In genomic region chr17:51103050-51103449, GRCh38 we compare ENCODE assay signal across 21 cellular contexts. TPM values are rescaled to one million over a fixed set of nuclear protein-coding genes. Genes with fewer than 3 reads are reported as not detected.
DNase-seq lines count a peak whose midpoint lies in the region; ATAC-seq and TF ChIP-seq lines count a peak whose summit lies in the region.
"Had no signal": no experiment of that assay in that cellular context is flagged by ENCODE, and none has a peak within 500 bp of the region (broad histone marks: within the 10 kb centered on the region; RNA-seq: fewer than 3 reads in every experiment).

No MANE protein-coding gene starts in this region.

- H3K36me3 Mint-ChIP-seq in stimulated activated effector memory CD8-positive, alpha-beta T cell treated with anti-CD3 and anti-CD28 coated beads, Interleukin-12 subunit alpha, Interleukin-12 subunit beta, amount 100 ng/mL, for 72 hours = peaks cover 18% of the 10 kb centered on the region

- POLR2A ChIA-PET in Panc1 (lab: Charles Lee) = interaction anchor here (0.6 kb wide), 1 partner anchor 17 kb away, joined by 3 read pairs; no protein-coding TSS in a partner anchor

- TF ChIP-seq EP300 in esophagus muscularis mucosa (IDR thresholded peaks at IDR 0.05) = no peak

- CTCF ChIA-PET in Panc1 (lab: Charles Lee) = no interaction called here

- H3K27ac Mint-ChIP-seq in stimulated activated effector memory CD8-positive, alpha-beta T cell treated with anti-CD3 and anti-CD28 coated beads, Interleukin-12 subunit alpha, Interleukin-12 subunit beta, amount 100 ng/mL, for 72 hours = peak overlapping the region; percentile 2
- H3K27ac Mint-ChIP-seq: activated B cell treated with CpG ODN at 0.5 μM for 24 hours; activated CD8-positive, alpha-beta T cell treated with anti-CD3 and anti-CD28 coated beads for 36 hours; activated naive CD4-positive, alpha-beta T cell treated with anti-CD3 and anti-CD28 coated beads, Interleukin-2, amount 10 ng/mL, durations not matched to agents 7 days and 5 days; stimulated activated naive CD8-positive, alpha-beta T cell treated with anti-CD3 and anti-CD28 coated beads, Interleukin-15, Interleukin-2, amounts not matched to agents 100 ng/mL and 50 ng/mL, for 24 hours; T-helper 2 cell treated with Interferon-gamma antibody and Interleukin-4, amounts not matched to agents 5 μg/mL and 100 μg/mL, for 36 hours had no signal

- TSS peak; percentile 50 for BruUV-seq in Panc1 (replicated peaks; lab: Mats Ljungman, UMichigan)

- DNase-seq in Panc1 (ENCODE audit: low read depth, low spot score) (no peak), esophagus muscularis mucosa (ENCODE audit: extremely low spot score) (no peak), right lobe of liver (no peak), NCI-H187 treated with DMSO at 0.1 percent for 48 hours (lab: John Stamatoyannopoulos, UW) (no peak), cerebellar cortex (ENCODE audit: low spot score) (no peak)
- no peak for DNase-seq in stimulated activated effector memory CD8-positive, alpha-beta T cell treated with anti-CD3 and anti-CD28 coated beads, Interleukin-12 subunit alpha, Interleukin-12 subunit beta, amount 100 ng/mL, for 72 hours (ENCODE audit: low spot score in 2 of 2)
- DNase-seq: activated B cell treated with CpG ODN at 0.5 μM for 24 hours; activated CD8-positive, alpha-beta T cell treated with anti-CD3 and anti-CD28 coated beads for 36 hours; activated naive CD4-positive, alpha-beta T cell treated with anti-CD3 and anti-CD28 coated beads, Interleukin-2, amount 10 ng/mL, durations not matched to agents 7 days and 5 days; activated T-cell treated with anti-CD3 and anti-CD28 coated beads, Interleukin-2, amount 50 U/mL, for 1 hour; cortex of kidney; gastrocnemius medialis; left ventricle myocardium superior; NCI-H1436 treated with DMSO at 0.1 percent for 48 hours; stimulated activated CD4-positive, alpha-beta T cell treated with anti-CD3 and anti-CD28 coated beads, Interleukin-1b, Interleukin-23, amount 100 ng/mL, for 48 hours; trophoblast cell had no signal

- in situ Hi-C loops in Panc1 (cut with HindIII; ENCODE audit: low pct_unique_long_range_greater_than_20kb, low sequenced_read_pairs) = no loop called here

- H3K36me3 ChIP-seq in Panc1 (ENCODE audit: control insufficient read depth, insufficient read depth, low read length) (no peaks in the 10 kb centered on the region), esophagus muscularis mucosa (no peaks in the 10 kb centered on the region), right lobe of liver (no peaks in the 10 kb centered on the region)
- H3K36me3 ChIP-seq: gastrocnemius medialis had no signal

- H3K4me1 ChIP-seq in Panc1 (ENCODE audit: control insufficient read depth, insufficient read depth, low read length) (no peaks in the 10 kb centered on the region), esophagus muscularis mucosa (peaks cover 9 to 77% (median 64%) of the 10 kb centered on the region in 4 donors), right lobe of liver (peaks cover 1 to 85% (median 29%) of the 10 kb centered on the region in 4 donors)
- H3K4me1 ChIP-seq: parathyroid adenoma had no signal

- H3K4me3 Mint-ChIP-seq in stimulated activated effector memory CD8-positive, alpha-beta T cell treated with anti-CD3 and anti-CD28 coated beads, Interleukin-12 subunit alpha, Interleukin-12 subunit beta, amount 100 ng/mL, for 72 hours = no peak overlapping the region
- H3K4me3 Mint-ChIP-seq: activated B cell treated with CpG ODN at 0.5 μM for 24 hours; activated CD8-positive, alpha-beta T cell treated with anti-CD3 and anti-CD28 coated beads for 36 hours; activated naive CD4-positive, alpha-beta T cell treated with anti-CD3 and anti-CD28 coated beads, Interleukin-2, amount 10 ng/mL, durations not matched to agents 7 days and 5 days; stimulated activated naive CD8-positive, alpha-beta T cell treated with anti-CD3 and anti-CD28 coated beads, Interleukin-15, Interleukin-2, amounts not matched to agents 100 ng/mL and 50 ng/mL, for 24 hours; T-helper 2 cell treated with Interferon-gamma antibody and Interleukin-4, amounts not matched to agents 5 μg/mL and 100 μg/mL, for 36 hours had no signal

- intact Hi-C loops in Panc1 (cut with micrococcal nuclease; ENCODE audit: unreplicated experiment) (no loop called here), esophagus muscularis mucosa (cut with DNase I) (no loop called here), right lobe of liver (cut with DNase I) (no loop called here)

- H3K27ac ChIP-seq in Panc1 (ENCODE audit: low read length) = no peak overlapping the region
- peak overlapping the region; percentile 3 to 25 (median 12) for H3K27ac ChIP-seq in esophagus muscularis mucosa (replicated peaks in 1 of 4)
- H3K27ac ChIP-seq in right lobe of liver = peak overlapping the region; percentile 28 to 79 (median 36)
- H3K27ac ChIP-seq: BLaER1, parathyroid adenoma had no signal

- peaks cover 14% of the 10 kb centered on the region for H3K4me1 Mint-ChIP-seq in stimulated activated effector memory CD8-positive, alpha-beta T cell treated with anti-CD3 and anti-CD28 coated beads, Interleukin-12 subunit alpha, Interleukin-12 subunit beta, amount 100 ng/mL, for 72 hours

- H3K4me3 ChIP-seq in Panc1 (ENCODE audit: low read depth in 2 of 2, low read length in 2 of 2) (no peak overlapping the region), esophagus muscularis mucosa (no peak overlapping the region), right lobe of liver (peak overlapping the region in 2 of 3 donors; percentile 4 to 11)
- H3K4me3 ChIP-seq: BLaER1, gastrocnemius medialis had no signal

- TF ChIP-seq CTCF in Panc1 (IDR thresholded peaks at IDR 0.05) (no peak), esophagus muscularis mucosa (IDR thresholded peaks at IDR 0.05) (no peak), right lobe of liver (IDR thresholded peaks at IDR 0.05) (no peak)

- ATAC-seq in Panc1 (no peak), right lobe of liver (peak; percentile 69 to 80 (median 78)), GM19452 (IDR thresholded peaks at IDR 0.05; ENCODE audit: unreplicated experiment) (no peak)
- ATAC-seq in stimulated activated effector memory CD8-positive, alpha-beta T cell treated with anti-CD3 and anti-CD28 coated beads, Interleukin-12 subunit alpha, Interleukin-12 subunit beta, amount 100 ng/mL, for 72 hours = no peak
- ATAC-seq: activated CD8-positive, alpha-beta T cell treated with anti-CD3 and anti-CD28 coated beads for 36 hours; gastrocnemius medialis; left ventricle myocardium superior had no signal

- H3K9me3 ChIP-seq in Panc1 (ENCODE audit: control insufficient read depth, insufficient read depth, low read depth, low read length) (no peaks in the 10 kb centered on the region), esophagus muscularis mucosa (no peaks in the 10 kb centered on the region), right lobe of liver (no peaks in the 10 kb centered on the region)
- H3K9me3 ChIP-seq: BLaER1, gastrocnemius medialis had no signal

- H3K27me3 ChIP-seq in Panc1 (ENCODE audit: control insufficient read depth, insufficient read depth, low read length) (no peaks in the 10 kb centered on the region), esophagus muscularis mucosa (no peaks in the 10 kb centered on the region), right lobe of liver (no peaks in the 10 kb centered on the region)
- H3K27me3 ChIP-seq: BLaER1, gastrocnemius medialis had no signal

- no peaks in the 10 kb centered on the region for H3K9me3 Mint-ChIP-seq in stimulated activated effector memory CD8-positive, alpha-beta T cell treated with anti-CD3 and anti-CD28 coated beads, Interleukin-12 subunit alpha, Interleukin-12 subunit beta, amount 100 ng/mL, for 72 hours
- H3K9me3 Mint-ChIP-seq: activated B cell treated with CpG ODN at 0.5 μM for 24 hours; activated CD8-positive, alpha-beta T cell treated with anti-CD3 and anti-CD28 coated beads for 36 hours; activated naive CD4-positive, alpha-beta T cell treated with anti-CD3 and anti-CD28 coated beads, Interleukin-2, amount 10 ng/mL, durations not matched to agents 7 days and 5 days; stimulated activated naive CD8-positive, alpha-beta T cell treated with anti-CD3 and anti-CD28 coated beads, Interleukin-15, Interleukin-2, amounts not matched to agents 100 ng/mL and 50 ng/mL, for 24 hours; T-helper 2 cell treated with Interferon-gamma antibody and Interleukin-4, amounts not matched to agents 5 μg/mL and 100 μg/mL, for 36 hours had no signal

- TF ChIP-seq POLR2A in esophagus muscularis mucosa (IDR thresholded peaks at IDR 0.05; ENCODE audit: low read depth) (no peak), right lobe of liver (IDR thresholded peaks at IDR 0.05) (no peak)

- 46% methylated on average over 3 of the region's 3 CpGs for WGBS in esophagus muscularis mucosa
- WGBS in right lobe of liver (ENCODE audit: insufficient coverage, low coverage, low lambda C conversion rate, missing lambda C conversion rate) = 11% methylated on average over 3 of the region's 3 CpGs

RNA-seq across cellular contexts. Expression of gene SPAG9, which starts 17.6 kb away (rescaled TPM):
- total RNA-seq in Panc1 (2021; ENCODE audit: unreplicated experiment) = 144 TPM
- polyA plus RNA-seq in Panc1 (2012; ENCODE audit: insufficient read length) = 55.3 TPM
- total RNA-seq in esophagus muscularis mucosa = 10 to 100 TPM; 81.2 to 99.9 (median 89.9) TPM
- total RNA-seq in right lobe of liver = 10 to 100 TPM; 35.2 to 49.7 (median 43.3) TPM

RNA-seq across cellular contexts. Expression of gene NME1, which starts 50.3 kb away (rescaled TPM):
- total RNA-seq in Panc1 (2021; ENCODE audit: unreplicated experiment) = 345 TPM
- 213 TPM for polyA plus RNA-seq in Panc1 (2012; ENCODE audit: insufficient read length)
- 10 to 100 TPM in 3 of 4 donors, 1 to 10 TPM in 1; 9.1 to 32.3 (median 16.3) TPM for total RNA-seq in esophagus muscularis mucosa
- total RNA-seq in right lobe of liver = 10 to 100 TPM; 31.1 to 88.1 (median 47.0) TPM

Comparison
In these comparisons a context has a peak if more than half of its experiments do, and no peak if none do; other contexts are left out.
1. ATAC-seq: peak in right lobe of liver (4 of 4); none in Panc1 (single experiment), stimulated activated effector memory CD8-positive, alpha-beta T cell treated with anti-CD3 and anti-CD28 coated beads, Interleukin-12 subunit alpha, Interleukin-12 subunit beta, amount 100 ng/mL, for 72 hours (single experiment) and GM19452 (single experiment).
2. H3K4me3 ChIP-seq: peak in right lobe of liver (2 of 3); none in Panc1 (0 of 2) and esophagus muscularis mucosa (0 of 4).